ENCODE assay signal across 11 cellular contexts in the genomic region with DNA sequence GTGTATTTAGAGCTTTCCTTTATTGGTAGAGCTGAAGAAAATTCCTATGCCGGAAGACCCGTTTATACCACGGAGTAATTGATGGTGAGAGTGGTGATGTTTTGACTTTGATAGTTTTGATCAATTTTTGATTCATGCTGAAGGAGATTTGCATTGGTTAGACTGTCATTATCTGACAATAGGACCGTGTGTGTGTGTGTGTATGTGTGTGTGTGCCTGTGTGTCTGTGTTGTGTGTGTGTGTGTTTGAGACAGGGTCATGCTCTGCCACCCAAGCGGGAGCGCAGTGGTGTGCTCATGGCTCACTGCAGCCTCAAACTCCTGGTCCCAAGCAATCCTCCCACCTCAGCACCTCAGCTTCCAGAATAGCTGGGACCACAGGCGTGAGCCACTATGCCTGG. TPM values are rescaled to one million over a fixed set of nuclear protein-coding genes. Genes with fewer than 3 reads are reported as not detected.
"Had no signal": no experiment of that assay in that cellular context is flagged by ENCODE, and none has a peak within 500 bp of the region (broad histone marks: within the 10 kb centered on the region; RNA-seq: fewer than 3 reads in every experiment).

No MANE protein-coding gene starts in this region.

- H3K4me3 ChIP-seq: breast epithelium, right atrium auricular region, spleen had no signal

- H3K9me3 Mint-ChIP-seq: activated B cell treated with CpG ODN at 0.5 μM for 24 hours; activated naive CD4-positive, alpha-beta T cell treated with anti-CD3 and anti-CD28 coated beads, Interleukin-2, amount 50 U/mL, for 24 hours; stimulated activated memory B cell treated with anti-CD40 and anti-IgM and Interleukin-4, amounts not matched to agents 10 μg/mL and 1 μg/mL and 100 μg/mL, for 72 hours; T-helper 1 cell treated with Interleukin-12 subunit alpha and Interleukin-12 subunit beta and Interleukin-4 antibody, amounts not matched to agents 30 μg/mL and 1 μg/mL, for 36 hours; type B pancreatic cell had no signal

- H3K36me3 Mint-ChIP-seq: activated naive CD4-positive, alpha-beta T cell treated with anti-CD3 and anti-CD28 coated beads, Interleukin-2, amount 50 U/mL, for 24 hours; stimulated activated memory B cell treated with anti-CD40 and anti-IgM and Interleukin-4, amounts not matched to agents 10 μg/mL and 1 μg/mL and 100 μg/mL, for 72 hours; type B pancreatic cell had no signal

- H3K4me1 ChIP-seq: breast epithelium, right atrium auricular region, spleen had no signal

- H3K27ac ChIP-seq: breast epithelium, right atrium auricular region, spleen had no signal

- H3K27me3 ChIP-seq: breast epithelium, right atrium auricular region had no signal

- H3K4me1 Mint-ChIP-seq: activated B cell treated with CpG ODN at 0.5 μM for 24 hours; activated naive CD4-positive, alpha-beta T cell treated with anti-CD3 and anti-CD28 coated beads, Interleukin-2, amount 50 U/mL, for 24 hours; stimulated activated memory B cell treated with anti-CD40 and anti-IgM and Interleukin-4, amounts not matched to agents 10 μg/mL and 1 μg/mL and 100 μg/mL, for 72 hours had no signal

- H3K9me3 ChIP-seq: breast epithelium, right atrium auricular region, spleen had no signal

- DNase-seq: activated B cell treated with CpG ODN at 0.5 μM for 24 hours; activated CD4-positive, alpha-beta T cell treated with anti-CD3 and anti-CD28 coated beads, Interleukin-2, amount 50 U/mL, for 1 hour; hypothalamus; spleen; stimulated activated CD4-positive, alpha-beta T cell treated with anti-CD3 and anti-CD28 coated beads, Interleukin-1b, Interleukin-23, amount 100 ng/mL, for 48 hours had no signal

- H3K27ac Mint-ChIP-seq: activated B cell treated with CpG ODN at 0.5 μM for 24 hours; activated naive CD4-positive, alpha-beta T cell treated with anti-CD3 and anti-CD28 coated beads, Interleukin-2, amount 50 U/mL, for 24 hours; stimulated activated memory B cell treated with anti-CD40 and anti-IgM and Interleukin-4, amounts not matched to agents 10 μg/mL and 1 μg/mL and 100 μg/mL, for 72 hours; T-helper 1 cell treated with Interleukin-12 subunit alpha and Interleukin-12 subunit beta and Interleukin-4 antibody, amounts not matched to agents 30 μg/mL and 1 μg/mL, for 36 hours; type B pancreatic cell had no signal

- ATAC-seq: stimulated activated memory B cell treated with anti-CD40 and anti-IgM and Interleukin-4, amounts not matched to agents 10 μg/mL and 1 μg/mL and 100 μg/mL, for 72 hours had no signal

- H3K36me3 ChIP-seq: breast epithelium, right atrium auricular region, spleen had no signal

- H3K4me3 Mint-ChIP-seq: activated B cell treated with CpG ODN at 0.5 μM for 24 hours; activated naive CD4-positive, alpha-beta T cell treated with anti-CD3 and anti-CD28 coated beads, Interleukin-2, amount 50 U/mL, for 24 hours; stimulated activated memory B cell treated with anti-CD40 and anti-IgM and Interleukin-4, amounts not matched to agents 10 μg/mL and 1 μg/mL and 100 μg/mL, for 72 hours; T-helper 1 cell treated with Interleukin-12 subunit alpha and Interleukin-12 subunit beta and Interleukin-4 antibody, amounts not matched to agents 30 μg/mL and 1 μg/mL, for 36 hours; type B pancreatic cell had no signal

- H3K27me3 Mint-ChIP-seq: stimulated activated memory B cell treated with anti-CD40 and anti-IgM and Interleukin-4, amounts not matched to agents 10 μg/mL and 1 μg/mL and 100 μg/mL, for 72 hours had no signal

RNA-seq across cellular contexts. Expression of gene FMN2, which starts 9.6 kb away (rescaled TPM):
- total RNA-seq: activated B cell treated with CpG ODN at 0.5 μM for 24 hours had no signal
